10 cellular contexts compared by ENCODE assay signal in the genomic region with DNA sequence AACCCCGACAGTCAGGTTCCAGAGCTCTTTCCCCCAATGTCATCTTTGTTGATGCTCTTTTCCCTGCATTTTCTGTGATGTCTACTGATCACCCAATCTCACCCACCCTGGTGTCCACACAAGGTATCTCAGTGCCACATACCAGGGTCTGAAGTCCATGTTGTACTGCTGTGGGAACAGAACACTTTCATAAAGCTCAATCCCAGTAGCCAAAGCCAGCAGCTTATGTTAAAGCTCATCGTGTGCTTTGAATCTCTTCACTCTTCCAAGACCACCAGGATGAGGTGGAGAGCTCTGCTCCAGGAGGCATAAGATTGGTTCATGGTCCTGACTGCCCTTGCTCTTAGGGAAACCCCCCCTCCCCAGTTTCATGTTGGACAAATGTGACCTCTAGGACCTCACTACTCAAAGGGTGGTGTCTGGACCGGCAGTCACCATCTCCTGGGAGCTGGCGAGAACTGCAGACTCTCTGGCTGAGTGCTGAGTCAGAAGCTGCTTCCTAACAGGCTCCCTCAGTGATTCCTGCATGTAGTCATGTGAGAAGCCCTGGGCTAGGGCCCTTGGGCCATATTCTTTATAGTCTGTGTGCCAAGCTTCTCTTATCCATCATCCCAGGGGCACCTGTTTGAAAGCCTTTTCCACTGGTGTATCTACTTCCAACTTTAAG. TPM values are rescaled to one million over a fixed set of nuclear protein-coding genes. Genes with fewer than 3 reads are reported as not detected.
DNase-seq lines count a peak whose midpoint lies in the region; ATAC-seq and TF ChIP-seq lines count a peak whose summit lies in the region.
"Had no signal": no experiment of that assay in that cellular context is flagged by ENCODE, and none has a peak within 500 bp of the region (broad histone marks: within the 10 kb centered on the region; RNA-seq: fewer than 3 reads in every experiment).

No MANE protein-coding gene starts in this region.

- peak overlapping the region; percentile 69 for H2BK12ac ChIP-seq in trophoblast cell (ENCODE audit: low read length)

- TF ChIP-seq CTCF in PC-3 (conservative IDR thresholded peaks at IDR 0.05; ENCODE audit: low read depth, low read length) (no peak), tibial nerve (IDR thresholded peaks at IDR 0.05) (no peak)

- no peak for TF ChIP-seq EP300 in tibial nerve (IDR thresholded peaks at IDR 0.05)

- peaks cover 28% of the 10 kb centered on the region for H3K36me3 ChIP-seq in PC-3 (ENCODE audit: low read depth, low read length)
- peaks cover 2 to 12% of the 10 kb centered on the region in 2 experiments for H3K36me3 ChIP-seq in trophoblast cell (ENCODE audit: control insufficient read depth in 1 of 2, insufficient read depth in 2 of 2, low read length in 2 of 2)
- peaks cover 0 to 37% (median 0%) of the 10 kb centered on the region in 3 donors for H3K36me3 ChIP-seq in tibial nerve

- H3K4me1 ChIP-seq in PC-3 (ENCODE audit: insufficient read depth, low read length), result peaks cover 9% of the 10 kb centered on the region; the same call in 1 of the 2 replicates
- peaks cover 34% of the 10 kb centered on the region in 2 experiments for H3K4me1 ChIP-seq in trophoblast cell (ENCODE audit: control insufficient read depth in 1 of 2, insufficient read depth in 2 of 2, low read length in 2 of 2)
- H3K4me1 ChIP-seq in tibial nerve, result peaks cover 0 to 16% (median 7%) of the 10 kb centered on the region in 4 donors

- ATAC-seq in PC-3 (peak; percentile 35; the same call in 1 of the 2 replicates), esophagus mucosa (peak; percentile 56)

- H3K27me3 ChIP-seq in PC-3 (ENCODE audit: low read length), result no peaks in the 10 kb centered on the region
- no peaks in the 10 kb centered on the region for H3K27me3 ChIP-seq in trophoblast cell (ENCODE audit: insufficient read depth, low read length)
- H3K27me3 ChIP-seq in tibial nerve, result no peaks in the 10 kb centered on the region

- no peak overlapping the region for H4K8ac ChIP-seq in trophoblast cell (ENCODE audit: low read depth, low read length)

- peak overlapping the region; percentile 39 for H4K91ac ChIP-seq in trophoblast cell (ENCODE audit: low read depth, low read length)

- H3K14ac ChIP-seq in trophoblast cell (ENCODE audit: low read length), result no peak overlapping the region

- 0 out of 2 replicates have a peak overlapping the region, but pooled peaks have one; percentile 10 for H3K27ac ChIP-seq in PC-3 (ENCODE audit: low read length)
- no peak overlapping the region for H3K27ac ChIP-seq in trophoblast cell (ENCODE audit: low read depth, low read length)
- peak overlapping the region in 1 of 4 donors; percentile 5 for H3K27ac ChIP-seq in tibial nerve

- H3K23ac ChIP-seq in trophoblast cell (ENCODE audit: low read length), result no peak overlapping the region

- H3F3A ChIP-seq in PC-3 (ENCODE audit: low read length, unreplicated experiment), result no peaks in the 10 kb centered on the region

- intact Hi-C loops in PC-3 (cut with micrococcal nuclease), result no loop called here

- no peak overlapping the region for H3K4me3 ChIP-seq in PC-3 (ENCODE audit: low read length)
- H3K4me3 ChIP-seq in trophoblast cell (ENCODE audit: low read depth, low read length), result no peak overlapping the region
- H3K4me3 ChIP-seq in tibial nerve, result no peak overlapping the region

- H3K4ac ChIP-seq in trophoblast cell (ENCODE audit: low read depth, low read length), result no peak overlapping the region

- H2AFZ ChIP-seq in PC-3 (ENCODE audit: low read length), result no peak overlapping the region
- H2AFZ ChIP-seq in trophoblast cell (ENCODE audit: insufficient read depth, low read length, poor library complexity), result no peak overlapping the region

- H2AK5ac ChIP-seq in trophoblast cell (ENCODE audit: low read length), result no peak overlapping the region

- no peaks in the 10 kb centered on the region for H3K79me2 ChIP-seq in PC-3 (ENCODE audit: low read length)
- no peaks in the 10 kb centered on the region for H3K79me2 ChIP-seq in trophoblast cell (ENCODE audit: control insufficient read depth, insufficient read depth, low read length, poor library complexity)

- H3K79me1 ChIP-seq in trophoblast cell (ENCODE audit: low read length), result peaks cover 3% of the 10 kb centered on the region

- H3K9ac ChIP-seq in PC-3 (ENCODE audit: low read length), result no peak overlapping the region
- no peak overlapping the region for H3K9ac ChIP-seq in trophoblast cell (ENCODE audit: low read length)

- CTCF ChIA-PET in PC-3 (lab: Charles Lee), result interaction anchor here (0.7 kb wide), 1 partner anchor 237 kb away, joined by 3 read pairs; no protein-coding TSS in a partner anchor

- no peak overlapping the region for H3K18ac ChIP-seq in trophoblast cell (ENCODE audit: low read length)

- H2BK5ac ChIP-seq in trophoblast cell (ENCODE audit: low read depth, low read length, poor library complexity), result peak overlapping the region; percentile 4

- no peak overlapping the region for H4K12ac ChIP-seq in trophoblast cell (ENCODE audit: low read depth, low read length)

- no CpG with 5 or more reads among the region's 4 CpGs for WGBS in trophoblast cell (ENCODE audit: extremely low coverage, insufficient coverage, insufficient read length)
- WGBS in tibial nerve, 2 donors, result 60 to 67% methylated on average over 4 of the region's 4 CpGs

- H3K4me2 ChIP-seq in PC-3 (ENCODE audit: low read length), result no peak overlapping the region
- H3K4me2 ChIP-seq in trophoblast cell (ENCODE audit: low read length), result no peak overlapping the region

- peak; percentile 71 for DNase-seq in COLO829 (ENCODE audit: low spot score)
- peak; percentile 20 for DNase-seq in PC-3
- DNase-seq in trophoblast cell, result peak; percentile 35 to 53
- DNase-seq in activated CD8-positive, alpha-beta memory T cell treated with anti-CD3 and anti-CD28 coated beads, Interleukin-2, amount 50 U/mL, for 48 hours, result no peak
- DNase-seq in tibial nerve (ENCODE audit: low spot score in 2 of 2), result no peak
- no peak for DNase-seq in SKM-1 (lab: John Stamatoyannopoulos, UW; ENCODE audit: unreplicated experiment)
- DNase-seq in NCI-H1092 (lab: John Stamatoyannopoulos, UW), result no peak
- DNase-seq: activated CD4-positive, alpha-beta T cell treated with anti-CD3 and anti-CD28 coated beads for 1 hour; NCI-H1694 treated with DMSO at 0.1 percent for 48 hours had no signal

- POLR2A ChIA-PET in PC-3 (lab: Charles Lee; ENCODE audit: unreplicated experiment), result no interaction called here

- TF ChIP-seq POLR2A in tibial nerve (IDR thresholded peaks at IDR 0.05), result no peak

- H3K9me2 ChIP-seq in PC-3 (replicated peaks; ENCODE audit: low read length), result no peaks in the 10 kb centered on the region

- H2BK120ac ChIP-seq in trophoblast cell (ENCODE audit: insufficient read depth, low read length, poor library complexity), result peak overlapping the region; percentile 56

- no TSS peak for BruUV-seq in PC-3 (replicated peaks; lab: Mats Ljungman, UMichigan)

- no peaks in the 10 kb centered on the region for H3K9me3 ChIP-seq in PC-3 (ENCODE audit: low read length)
- H3K9me3 ChIP-seq in trophoblast cell (ENCODE audit: insufficient read depth, low read depth, low read length), result no peaks in the 10 kb centered on the region
- peaks cover 0 to 6% (median 0%) of the 10 kb centered on the region in 4 donors for H3K9me3 ChIP-seq in tibial nerve

- H4K20me1 ChIP-seq in PC-3 (ENCODE audit: low read length), result no peaks in the 10 kb centered on the region

RNA-seq across cellular contexts. Expression of gene CPNE5, which starts 13.4 kb away (rescaled TPM):
- 0.29 TPM in 1 of 2 replicates, not detected in the other for total RNA-seq in PC-3 (2014; rRNA removed)
- total RNA-seq in esophagus mucosa, result 1.00 TPM
- 1.1 and 1.2 TPM in 2 replicates for polyA plus RNA-seq in trophoblast cell (2013)
- total RNA-seq in tibial nerve, result 1 to 10 TPM in 2 of 4 donors, under 1 TPM in 2; 0.39 to 3.0 (median 1.4) TPM

RNA-seq across cellular contexts. Expression of gene PPIL1, which starts 22.0 kb away (rescaled TPM):
- total RNA-seq in PC-3 (2014; rRNA removed), result 37.3 and 39.9 TPM in 2 replicates
- total RNA-seq in esophagus mucosa, result 25.5 TPM
- 32.6 and 33.1 TPM in 2 replicates for polyA plus RNA-seq in trophoblast cell (2013)
- 10 to 100 TPM in 2 of 4 donors, 1 to 10 TPM in 2; 9.2 to 19.8 (median 13.0) TPM for total RNA-seq in tibial nerve

RNA-seq across cellular contexts. Expression of gene C6orf89, which starts 33.1 kb away (rescaled TPM):
- 23.2 and 27.8 TPM in 2 replicates for total RNA-seq in PC-3 (2014; rRNA removed)
- 33.6 TPM for total RNA-seq in esophagus mucosa
- 17.7 and 18.1 TPM in 2 replicates for polyA plus RNA-seq in trophoblast cell (2013)
- 10 to 100 TPM; 41.1 to 57.9 (median 52.3) TPM for total RNA-seq in tibial nerve

Comparison
In these comparisons a context has a peak if more than half of its experiments do, and no peak if none do; other contexts are left out.
1. DNase-seq: peak in COLO829 (single experiment), PC-3 (single experiment) and trophoblast cell (2 of 2); none in activated CD8-positive, alpha-beta memory T cell treated with anti-CD3 and anti-CD28 coated beads, Interleukin-2, amount 50 U/mL, for 48 hours (single experiment), tibial nerve (0 of 2), SKM-1 (single experiment) and NCI-H1092 (single experiment).